Comparison of ENCODE assay signal across 19 cellular contexts in genomic region chr1:12056331-12056841, GRCh38. TPM values are rescaled to one million over a fixed set of nuclear protein-coding genes. Genes with fewer than 3 reads are reported as not detected.
DNase-seq lines count a peak whose midpoint lies in the region; ATAC-seq and TF ChIP-seq lines count a peak whose summit lies in the region.
"Had no signal": no experiment of that assay in that cellular context is flagged by ENCODE, and none has a peak within 500 bp of the region (broad histone marks: within the 10 kb centered on the region; RNA-seq: fewer than 3 reads in every experiment).

No MANE protein-coding gene starts in this region.

- H3K27ac ChIP-seq in mammary epithelial cell (ENCODE audit: insufficient read depth, low read depth, low read length) (no peak overlapping the region), breast epithelium (no peak overlapping the region), upper lobe of left lung (no peak overlapping the region)
- H3K27ac ChIP-seq: right lobe of liver, tibial artery had no signal

- dilution Hi-C loops in mammary epithelial cell (cut with HindIII; ENCODE audit: low sequenced_read_pairs), result no loop called here

- H2AFZ ChIP-seq in mammary epithelial cell (ENCODE audit: low read depth, low read length), result no peak overlapping the region

- H3K9me3 Mint-ChIP-seq in stimulated activated effector memory CD8-positive, alpha-beta T cell treated with anti-CD3 and anti-CD28 coated beads, Interleukin-12 subunit alpha, Interleukin-12 subunit beta, amount 100 ng/mL, for 72 hours, result no peaks in the 10 kb centered on the region

- H3K27me3 ChIP-seq in mammary epithelial cell (ENCODE audit: insufficient read depth, low read length) (no peaks in the 10 kb centered on the region), breast epithelium (no peaks in the 10 kb centered on the region), upper lobe of left lung (no peaks in the 10 kb centered on the region)
- H3K27me3 ChIP-seq: right lobe of liver had no signal

- intact Hi-C loops in mammary epithelial cell (cut with micrococcal nuclease), result no loop called here
- intact Hi-C loops in breast epithelium (cut with DNase I; ENCODE audit: low total_unique reads), result no loop called here

- H3K4me1 ChIP-seq in mammary epithelial cell (ENCODE audit: insufficient read depth, low read length), result peaks cover 9% of the 10 kb centered on the region
- no peaks in the 10 kb centered on the region for H3K4me1 ChIP-seq in breast epithelium
- H3K4me1 ChIP-seq in upper lobe of left lung, result peaks cover 0 to 8% (median 4%) of the 10 kb centered on the region in 4 donors
- H3K4me1 ChIP-seq: right lobe of liver had no signal

- peak; percentile 46 for DNase-seq in mammary epithelial cell
- DNase-seq in breast epithelium (ENCODE audit: low spot score in 2 of 2), result no peak
- DNase-seq in HCEC 1CT, result peak; percentile 9
- peak; percentile 67 to 72 for DNase-seq in activated T-cell treated with anti-CD3 and anti-CD28 coated beads, Interleukin-2, amount 50 U/mL, for 48 hours
- peak in 1 of 2 donors; percentile 76 for DNase-seq in stimulated activated effector memory CD8-positive, alpha-beta T cell treated with anti-CD3 and anti-CD28 coated beads, Interleukin-12 subunit alpha, Interleukin-12 subunit beta, amount 100 ng/mL, for 72 hours (ENCODE audit: low spot score in 2 of 2)
- DNase-seq in SHP77 treated with DMSO at 0.1 percent for 48 hours (lab: John Stamatoyannopoulos, UW), result no peak
- no peak for DNase-seq in NCI-H82 (lab: John Stamatoyannopoulos, UW)
- no peak for DNase-seq in upper lobe of left lung
- DNase-seq: amniotic stem cell, cerebellar nuclear complex, GF-D8, left colon, MV-4-11, NCI-H2029, NCI-H524, right lobe of liver, SK-N-SH, tibial artery had no signal

- no peaks in the 10 kb centered on the region for H3K79me2 ChIP-seq in mammary epithelial cell (ENCODE audit: insufficient read depth, low read length)

- peaks cover 82% of the 10 kb centered on the region for H3K4me1 Mint-ChIP-seq in stimulated activated effector memory CD8-positive, alpha-beta T cell treated with anti-CD3 and anti-CD28 coated beads, Interleukin-12 subunit alpha, Interleukin-12 subunit beta, amount 100 ng/mL, for 72 hours

- no peak overlapping the region for H3K4me2 ChIP-seq in mammary epithelial cell (ENCODE audit: insufficient read depth, low read depth, low read length)
- H3K4me2 ChIP-seq: SK-N-SH had no signal

- in situ Hi-C loops in mammary epithelial cell (cut with MboI; ENCODE audit: low sequenced_read_pairs in 2 of 2), result no loop called here

- H3K9ac ChIP-seq in mammary epithelial cell (ENCODE audit: insufficient read depth, low read length), result no peak overlapping the region
- H3K9ac ChIP-seq: SK-N-SH had no signal

- TF ChIP-seq POLR2A in breast epithelium (IDR thresholded peaks at IDR 0.05), result no peak
- no peak for TF ChIP-seq POLR2A in upper lobe of left lung (IDR thresholded peaks at IDR 0.05)

- TF ChIP-seq CTCF in mammary epithelial cell (conservative IDR thresholded peaks at IDR 0.05 in 1 of 2, IDR thresholded peaks at IDR 0.05 in 1 of 2; ENCODE audit: extremely low read depth in 1 of 2, insufficient read depth in 1 of 2, low read depth in 1 of 2, low read length in 2 of 2) (no peak), breast epithelium (IDR thresholded peaks at IDR 0.05) (no peak), upper lobe of left lung (IDR thresholded peaks at IDR 0.05) (no peak)

- H3K27ac Mint-ChIP-seq in stimulated activated effector memory CD8-positive, alpha-beta T cell treated with anti-CD3 and anti-CD28 coated beads, Interleukin-12 subunit alpha, Interleukin-12 subunit beta, amount 100 ng/mL, for 72 hours, result peak overlapping the region; percentile 13

- CTCF ChIA-PET in mammary epithelial cell (lab: Charles Lee; ENCODE audit: low non-redundant PET), result no interaction called here

- ATAC-seq in stimulated activated effector memory CD8-positive, alpha-beta T cell treated with anti-CD3 and anti-CD28 coated beads, Interleukin-12 subunit alpha, Interleukin-12 subunit beta, amount 100 ng/mL, for 72 hours, result peak; percentile 74
- ATAC-seq in upper lobe of left lung (ENCODE audit: low FRiP score in 2 of 2), result no peak
- ATAC-seq: left colon, right lobe of liver had no signal

- no peak overlapping the region for H3K4me3 ChIP-seq in mammary epithelial cell (replicated peaks in 1 of 3; ENCODE audit: insufficient read depth in 1 of 3, low read depth in 2 of 3, low read length in 3 of 3)
- H3K4me3 ChIP-seq in breast epithelium, result no peak overlapping the region
- no peak overlapping the region for H3K4me3 ChIP-seq in upper lobe of left lung
- H3K4me3 ChIP-seq: right lobe of liver, tibial artery had no signal

- H3K9me3 ChIP-seq in mammary epithelial cell (replicated peaks; ENCODE audit: insufficient read depth, low read length) (no peaks in the 10 kb centered on the region), breast epithelium (no peaks in the 10 kb centered on the region), upper lobe of left lung (no peaks in the 10 kb centered on the region)
- H3K9me3 ChIP-seq: right lobe of liver, SK-N-SH, tibial artery had no signal

- no TSS peak for BruUV-seq in mammary epithelial cell (replicated peaks; lab: Mats Ljungman, UMichigan)

- WGBS in mammary epithelial cell (ENCODE audit: low coverage, missing lambda C conversion rate), result 78% methylated on average over 14 of the region's 16 CpGs
- 87 to 91% methylated on average over 16 of the region's 16 CpGs for WGBS in upper lobe of left lung, 2 donors

- peak overlapping the region; percentile 11 for H3K4me3 Mint-ChIP-seq in stimulated activated effector memory CD8-positive, alpha-beta T cell treated with anti-CD3 and anti-CD28 coated beads, Interleukin-12 subunit alpha, Interleukin-12 subunit beta, amount 100 ng/mL, for 72 hours

- H3K36me3 Mint-ChIP-seq in stimulated activated effector memory CD8-positive, alpha-beta T cell treated with anti-CD3 and anti-CD28 coated beads, Interleukin-12 subunit alpha, Interleukin-12 subunit beta, amount 100 ng/mL, for 72 hours, result peaks cover 10% of the 10 kb centered on the region
- H3K36me3 Mint-ChIP-seq: IgD-negative memory B cell had no signal

- no peaks in the 10 kb centered on the region for H4K20me1 ChIP-seq in mammary epithelial cell (ENCODE audit: insufficient read depth, low read length)

- H3K36me3 ChIP-seq in mammary epithelial cell (ENCODE audit: insufficient read depth, low read length) (no peaks in the 10 kb centered on the region), breast epithelium (no peaks in the 10 kb centered on the region), upper lobe of left lung (no peaks in the 10 kb centered on the region)
- H3K36me3 ChIP-seq: right lobe of liver, tibial artery had no signal

- no peak for TF ChIP-seq EP300 in upper lobe of left lung (IDR thresholded peaks at IDR 0.05)

RNA-seq across cellular contexts. Expression of gene TNFRSF8, which starts 6.7 kb away (rescaled TPM):
- total RNA-seq in mammary epithelial cell (not detected), breast epithelium (1 to 10 TPM in 2 of 3 donors, under 1 TPM in 1; 0.88 to 2.3 (median 1.6) TPM), upper lobe of left lung (1 to 10 TPM in 4 of 6 donors, under 1 TPM in 2; 0.22 to 3.3 (median 1.2) TPM)
- polyA plus RNA-seq in mammary epithelial cell, result 0.08 TPM
- not detected for polyA minus RNA-seq in mammary epithelial cell

RNA-seq across cellular contexts. Expression of gene MIIP, which starts 37.1 kb away (rescaled TPM):
- total RNA-seq in mammary epithelial cell (10 to 100 TPM; 19.3 to 24.5 TPM), breast epithelium (10 to 100 TPM; 29.0 to 34.4 (median 33.8) TPM), upper lobe of left lung (10 to 100 TPM; 39.6 to 87.1 (median 50.1) TPM)
- 15.5 TPM for polyA plus RNA-seq in mammary epithelial cell
- polyA minus RNA-seq in mammary epithelial cell, result 29.7 TPM

Comparison
In these comparisons a context has a peak if more than half of its experiments do, and no peak if none do; other contexts are left out.
1. DNase-seq: peak in mammary epithelial cell (single experiment), HCEC 1CT (single experiment) and activated T-cell treated with anti-CD3 and anti-CD28 coated beads, Interleukin-2, amount 50 U/mL, for 48 hours (2 of 2); none in breast epithelium (0 of 2), SHP77 treated with DMSO at 0.1 percent for 48 hours (single experiment), NCI-H82 (single experiment) and upper lobe of left lung (0 of 2).